13 cellular contexts compared by ENCODE assay signal in genomic region chr1:167109125-167109524, GRCh38. TPM values are rescaled to one million over a fixed set of nuclear protein-coding genes. Genes with fewer than 3 reads are reported as not detected.
DNase-seq lines count a peak whose midpoint lies in the region; ATAC-seq and TF ChIP-seq lines count a peak whose summit lies in the region.
"Had no signal": no experiment of that assay in that cellular context is flagged by ENCODE, and none has a peak within 500 bp of the region (broad histone marks: within the 10 kb centered on the region; RNA-seq: fewer than 3 reads in every experiment).

No MANE protein-coding gene starts in this region.

- H2AK5ac ChIP-seq in mesendoderm (ENCODE audit: low read length), result no peak overlapping the region

- H3K56ac ChIP-seq in mesendoderm (ENCODE audit: low read length), result peak overlapping the region; percentile 26

- WGBS in mesendoderm (ENCODE audit: extremely low coverage, insufficient coverage, low lambda C conversion rate), result no CpG with 5 or more reads among the region's 2 CpGs

- H3K79me1 ChIP-seq in mesendoderm (ENCODE audit: low read length), result no peaks in the 10 kb centered on the region

- no peaks in the 10 kb centered on the region for H3F3A ChIP-seq in GM23338 (replicated peaks; ENCODE audit: low read depth)

- H3K36me3 Mint-ChIP-seq in GM23338 (ENCODE audit: low read depth), result no peaks in the 10 kb centered on the region

- H3K4me3 ChIP-seq in GM23338 (no peak overlapping the region), SK-N-MC (peak overlapping the region; percentile 55), mesendoderm (ENCODE audit: low read length) (no peak overlapping the region)
- H3K4me3 ChIP-seq: GM23248 had no signal

- H4K8ac ChIP-seq in mesendoderm (ENCODE audit: low read depth, low read length), result no peak overlapping the region

- H3K9me3 Mint-ChIP-seq in GM23338, result no peaks in the 10 kb centered on the region; the same call in 2 of the 3 replicates

- peaks cover 18% of the 10 kb centered on the region; the same call in 1 of the 2 replicates for H3K9me2 ChIP-seq in GM23338 (ENCODE audit: insufficient read depth)

- H3K4me3 Mint-ChIP-seq in GM23338, result no peak overlapping the region
- H3K4me3 Mint-ChIP-seq: nephron had no signal

- H2BK120ac ChIP-seq in mesendoderm (ENCODE audit: low read depth, low read length), result no peak overlapping the region

- H3K27ac Mint-ChIP-seq in GM23338, result no peak overlapping the region
- H3K27ac Mint-ChIP-seq: nephron had no signal

- H3K4me2 ChIP-seq in GM23338, result no peak overlapping the region
- no peak overlapping the region for H3K4me2 ChIP-seq in mesendoderm (ENCODE audit: low read length)

- H3K4me1 ChIP-seq in GM23338 (ENCODE audit: insufficient read depth) (peaks cover 16% of the 10 kb centered on the region), mesendoderm (ENCODE audit: control insufficient read depth, low read depth, low read length) (peaks cover 2% of the 10 kb centered on the region)

- H3K18ac ChIP-seq in mesendoderm (ENCODE audit: low read length), result peak overlapping the region; percentile 56

- H3K79me2 ChIP-seq in GM23338 (replicated peaks; ENCODE audit: insufficient read depth) (no peaks in the 10 kb centered on the region), mesendoderm (ENCODE audit: control insufficient read depth, insufficient read depth, low read length) (no peaks in the 10 kb centered on the region)

- H3K9me3 ChIP-seq in SK-N-MC (ENCODE audit: low read depth, low read length), result no peaks in the 10 kb centered on the region

- peak; percentile 35; the same call in 2 of the 3 replicates for ATAC-seq in GM23338

- DNase-seq in DMS153 (lab: John Stamatoyannopoulos, UW), result peak; percentile 36
- DNase-seq in GM23338 (ENCODE audit: low spot score), result no peak
- DNase-seq in SK-N-MC (ENCODE audit: low read depth, low spot score), result peak; percentile 81
- DNase-seq in mesendoderm, result peak; percentile 70
- DNase-seq in stimulated activated CD4-positive, alpha-beta T cell treated with anti-CD3 and anti-CD28 coated beads, Interleukin-4, amount 100 ng/mL, for 4 hours, result no peak
- DNase-seq in NAMALWA (ENCODE audit: low spot score), result no peak
- no peak for DNase-seq in NCI-H2107 (lab: John Stamatoyannopoulos, UW)
- DNase-seq in activated CD4-positive, CD25-positive, alpha-beta regulatory T cell treated with anti-CD3 and anti-CD28 coated beads, Interleukin-2, amount 50 U/mL, for 72 hours, result no peak
- DNase-seq: GM23248, NCI-H1105 had no signal

- no peak overlapping the region for H3K4ac ChIP-seq in mesendoderm (ENCODE audit: low read depth, low read length)

- H3K27ac ChIP-seq in GM23338 (ENCODE audit: low read depth), result no peak overlapping the region
- peak overlapping the region; percentile 83 for H3K27ac ChIP-seq in SK-N-MC
- peak overlapping the region; percentile 43 for H3K27ac ChIP-seq in mesendoderm (ENCODE audit: low read depth, low read length)
- H3K27ac ChIP-seq: GM23248 had no signal

- H4K5ac ChIP-seq in mesendoderm (ENCODE audit: low read length), result no peak overlapping the region

- peaks cover 30% of the 10 kb centered on the region for H3K4me1 Mint-ChIP-seq in GM23338

- H3K36me3 ChIP-seq in GM23338 (ENCODE audit: insufficient read depth), result 0 out of 2 replicates have a peak, but pooled peaks cover 2% of the 10 kb centered on the region
- no peaks in the 10 kb centered on the region for H3K36me3 ChIP-seq in SK-N-MC (ENCODE audit: insufficient read depth, low read length)
- no peaks in the 10 kb centered on the region for H3K36me3 ChIP-seq in mesendoderm (ENCODE audit: control insufficient read depth, insufficient read depth, low read length)

- H3K27me3 ChIP-seq in GM23338 (ENCODE audit: insufficient read depth), result no peaks in the 10 kb centered on the region
- H3K27me3 ChIP-seq in mesendoderm (ENCODE audit: insufficient read depth, low read length, poor library complexity), result no peaks in the 10 kb centered on the region

- H3K9ac ChIP-seq in SK-N-MC (ENCODE audit: insufficient read length) (peak overlapping the region; percentile 29), mesendoderm (ENCODE audit: low read length) (no peak overlapping the region)
- H3K9ac ChIP-seq: GM23248 had no signal

- H3K23ac ChIP-seq in mesendoderm (ENCODE audit: low read length), result no peak overlapping the region

- TF ChIP-seq CTCF in GM23338 (conservative IDR thresholded peaks at IDR 0.05; ENCODE audit: low read depth in 2 of 2), result no peak

- H4K20me1 ChIP-seq in GM23338 (replicated peaks; ENCODE audit: insufficient read depth), result no peaks in the 10 kb centered on the region

- H2BK15ac ChIP-seq in mesendoderm (replicated peaks; ENCODE audit: low read depth), result no peak overlapping the region

- H2BK5ac ChIP-seq in mesendoderm (ENCODE audit: low read length), result no peak overlapping the region

- H2AFZ ChIP-seq in GM23338, result peak overlapping the region; percentile 72; the same call in 1 of the 2 replicates
- H2AFZ ChIP-seq: GM23248 had no signal

- peaks cover 7% of the 10 kb centered on the region for H3K27me3 Mint-ChIP-seq in GM23338 (ENCODE audit: insufficient read depth, low read depth, poor library complexity)

TF ChIP-seq in GM23338, 12 proteins besides CTCF, POLR2A, EP300 and RAD21:
- TF ChIP-seq EZH2 (IDR thresholded peaks at IDR 0.05; ENCODE audit: low read depth, unreplicated experiment) (no peak), ZNF331 (CRISPR knock-in tag; IDR thresholded peaks at IDR 0.05; ENCODE audit: low read depth) (no peak), POLR2AphosphoS5 (IDR thresholded peaks at IDR 0.05; ENCODE audit: low read depth) (no peak), ZNF114 (CRISPR knock-in tag; IDR thresholded peaks at IDR 0.05) (no peak), JUNB (IDR thresholded peaks at IDR 0.05; ENCODE audit: unreplicated experiment) (no peak), NANOG (IDR thresholded peaks at IDR 0.05; ENCODE audit: borderline replicate concordance) (no peak), CREB1 (CRISPR knock-in tag; IDR thresholded peaks at IDR 0.05; ENCODE audit: low read depth) (no peak)
- TF ChIP-seq, protein P1, sequence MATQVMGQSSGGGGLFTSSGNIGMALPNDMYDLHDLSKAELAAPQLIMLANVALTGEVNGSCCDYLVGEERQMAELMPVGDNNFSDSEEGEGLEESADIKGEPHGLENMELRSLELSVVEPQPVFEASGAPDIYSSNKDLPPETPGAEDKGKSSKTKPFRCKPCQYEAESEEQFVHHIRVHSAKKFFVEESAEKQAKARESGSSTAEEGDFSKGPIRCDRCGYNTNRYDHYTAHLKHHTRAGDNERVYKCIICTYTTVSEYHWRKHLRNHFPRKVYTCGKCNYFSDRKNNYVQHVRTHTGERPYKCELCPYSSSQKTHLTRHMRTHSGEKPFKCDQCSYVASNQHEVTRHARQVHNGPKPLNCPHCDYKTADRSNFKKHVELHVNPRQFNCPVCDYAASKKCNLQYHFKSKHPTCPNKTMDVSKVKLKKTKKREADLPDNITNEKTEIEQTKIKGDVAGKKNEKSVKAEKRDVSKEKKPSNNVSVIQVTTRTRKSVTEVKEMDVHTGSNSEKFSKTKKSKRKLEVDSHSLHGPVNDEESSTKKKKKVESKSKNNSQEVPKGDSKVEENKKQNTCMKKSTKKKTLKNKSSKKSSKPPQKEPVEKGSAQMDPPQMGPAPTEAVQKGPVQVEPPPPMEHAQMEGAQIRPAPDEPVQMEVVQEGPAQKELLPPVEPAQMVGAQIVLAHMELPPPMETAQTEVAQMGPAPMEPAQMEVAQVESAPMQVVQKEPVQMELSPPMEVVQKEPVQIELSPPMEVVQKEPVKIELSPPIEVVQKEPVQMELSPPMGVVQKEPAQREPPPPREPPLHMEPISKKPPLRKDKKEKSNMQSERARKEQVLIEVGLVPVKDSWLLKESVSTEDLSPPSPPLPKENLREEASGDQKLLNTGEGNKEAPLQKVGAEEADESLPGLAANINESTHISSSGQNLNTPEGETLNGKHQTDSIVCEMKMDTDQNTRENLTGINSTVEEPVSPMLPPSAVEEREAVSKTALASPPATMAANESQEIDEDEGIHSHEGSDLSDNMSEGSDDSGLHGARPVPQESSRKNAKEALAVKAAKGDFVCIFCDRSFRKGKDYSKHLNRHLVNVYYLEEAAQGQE (IDR thresholded peaks at IDR 0.05; ENCODE audit: unreplicated experiment), result no peak
TF ChIP-seq in GM23338: peak in this region for 0.

RNA-seq across cellular contexts. Expression of gene STYXL2, which starts 15.2 kb away (rescaled TPM):
- 0.08 and 0.17 TPM in 2 replicates for total RNA-seq in GM23338 (2014; rRNA removed; shearing (Covaris generic))
- polyA plus RNA-seq in GM23338 (2016; fragmentation: Nextera tagmentation; extraction: Ambion mirVana), result 0.23 and 0.40 TPM in 2 replicates
- 0.10 TPM for polyA plus RNA-seq in mesendoderm (2013, experiment 1 of 2)
- 0.07 TPM for polyA plus RNA-seq in mesendoderm (2013, experiment 2 of 2)
- total RNA-seq: activated CD8-positive, alpha-beta memory T cell treated with anti-CD3 and anti-CD28 coated beads for 36 hours; epithelial cell of proximal tubule; GM23248 had no signal
- polyA plus RNA-seq: GM23248 had no signal

RNA-seq across cellular contexts. Expression of gene GPA33, which starts 18.9 kb away (rescaled TPM):
- total RNA-seq in GM23338 (2014; rRNA removed; shearing (Covaris generic)), result 0.28 TPM in 1 of 2 replicates, not detected in the other
- polyA plus RNA-seq in GM23338 (2016; fragmentation: Nextera tagmentation; extraction: Ambion mirVana), result 0.09 and 0.10 TPM in 2 replicates
- 0.81 TPM for polyA plus RNA-seq in mesendoderm (2013, experiment 1 of 2)
- polyA plus RNA-seq in mesendoderm (2013, experiment 2 of 2), result 0.90 TPM
- total RNA-seq: epithelial cell of proximal tubule, GM23248 had no signal
- polyA plus RNA-seq: GM23248 had no signal

Comparison
In these comparisons a context has a peak if more than half of its experiments do, and no peak if none do; other contexts are left out.
1. DNase-seq: peak in DMS153 (single experiment), SK-N-MC (single experiment) and mesendoderm (single experiment); none in GM23338 (single experiment), stimulated activated CD4-positive, alpha-beta T cell treated with anti-CD3 and anti-CD28 coated beads, Interleukin-4, amount 100 ng/mL, for 4 hours (0 of 2), NAMALWA (single experiment), NCI-H2107 (single experiment) and activated CD4-positive, CD25-positive, alpha-beta regulatory T cell treated with anti-CD3 and anti-CD28 coated beads, Interleukin-2, amount 50 U/mL, for 72 hours (single experiment).